9 cellular contexts compared by ENCODE assay signal in genomic region chr1:221794079-221794670, GRCh38. TPM values are rescaled to one million over a fixed set of nuclear protein-coding genes. Genes with fewer than 3 reads are reported as not detected.
A peak's percentile ranks its signal among the peaks of the same experiment; 100 is the strongest.
DNase-seq lines count a peak whose midpoint lies in the region; ATAC-seq and TF ChIP-seq lines count a peak whose summit lies in the region.
"Had no signal": no experiment of that assay in that cellular context is flagged by ENCODE, and none has a peak within 500 bp of the region (broad histone marks: within the 10 kb centered on the region; RNA-seq: fewer than 3 reads in every experiment).

No MANE protein-coding gene starts in this region.

- peak overlapping the region; percentile 54 for H3K4me3 ChIP-seq in OCI-LY3 (ENCODE audit: low read length)
- no peak overlapping the region for H3K4me3 ChIP-seq in H7 (ENCODE audit: insufficient read depth, low read depth, low read length)
- no peak overlapping the region for H3K4me3 ChIP-seq in upper lobe of right lung
- no peak overlapping the region for H3K4me3 ChIP-seq in left ventricle myocardium inferior

- peaks cover 38% of the 10 kb centered on the region for H3K4me1 ChIP-seq in OCI-LY3 (ENCODE audit: low read length)
- no peaks in the 10 kb centered on the region for H3K4me1 ChIP-seq in upper lobe of right lung
- H3K4me1 ChIP-seq in left ventricle myocardium inferior = no peaks in the 10 kb centered on the region

- peak overlapping the region; percentile 68 for H3K9ac ChIP-seq in OCI-LY3 (ENCODE audit: low read length)

- no peaks in the 10 kb centered on the region for H3K27me3 Mint-ChIP-seq in natural killer cell treated with Interleukin-12 subunit alpha and Interleukin-12 subunit beta and Interleukin-15 and Interleukin-18, amount 100 ng/mL, for 72 hours

- H3K79me2 ChIP-seq in OCI-LY3 (ENCODE audit: low read length) = no peaks in the 10 kb centered on the region

- peak overlapping the region; percentile 96 to 97 for H3K27ac Mint-ChIP-seq in natural killer cell treated with Interleukin-12 subunit alpha and Interleukin-12 subunit beta and Interleukin-15 and Interleukin-18, amount 100 ng/mL, for 72 hours

- peak; percentile 35 for DNase-seq in activated CD4-positive, alpha-beta T cell treated with anti-CD3 and anti-CD28 coated beads for 48 hours
- no peak for DNase-seq in activated CD4-positive, alpha-beta T cell treated with anti-CD3 and anti-CD28 coated beads for 1 hour
- peak; percentile 76 for DNase-seq in natural killer cell treated with Interleukin-12 subunit alpha and Interleukin-12 subunit beta and Interleukin-15 and Interleukin-18, amount 100 ng/mL, for 72 hours (ENCODE audit: low spot score)
- no peak for DNase-seq in H7
- DNase-seq in upper lobe of right lung = no peak
- DNase-seq in left ventricle myocardium inferior = no peak
- DNase-seq: AML-193 had no signal

- peaks cover 5% of the 10 kb centered on the region for H3K36me3 Mint-ChIP-seq in natural killer cell treated with Interleukin-12 subunit alpha and Interleukin-12 subunit beta and Interleukin-15 and Interleukin-18, amount 100 ng/mL, for 72 hours

- H2AFZ ChIP-seq in OCI-LY3 (ENCODE audit: low read depth, low read length) = no peak overlapping the region

- peaks cover under 1% of the 10 kb centered on the region; the same call in 1 of the 2 replicates for H3K9me3 ChIP-seq in OCI-LY3 (ENCODE audit: insufficient read depth, low read length)
- H3K9me3 ChIP-seq in upper lobe of right lung = no peaks in the 10 kb centered on the region
- no peaks in the 10 kb centered on the region for H3K9me3 ChIP-seq in left ventricle myocardium inferior (replicated peaks)

- peak; percentile 84 for ATAC-seq in HG02610 (IDR thresholded peaks at IDR 0.05; ENCODE audit: unreplicated experiment)
- peak; percentile 93 for ATAC-seq in natural killer cell treated with Interleukin-12 subunit alpha and Interleukin-12 subunit beta and Interleukin-15 and Interleukin-18, amount 100 ng/mL, for 72 hours
- ATAC-seq in upper lobe of right lung = no peak

- no peaks in the 10 kb centered on the region for H4K20me1 ChIP-seq in OCI-LY3 (ENCODE audit: insufficient read depth, low read length)

- H3K4me3 Mint-ChIP-seq in natural killer cell treated with Interleukin-12 subunit alpha and Interleukin-12 subunit beta and Interleukin-15 and Interleukin-18, amount 100 ng/mL, for 72 hours = peak overlapping the region; percentile 91

- peak overlapping the region; percentile 69 for H3K4me2 ChIP-seq in OCI-LY3 (ENCODE audit: low read length)

- H3K27ac ChIP-seq in OCI-LY3 (ENCODE audit: low read length) (peak overlapping the region; percentile 85), upper lobe of right lung (no peak overlapping the region), left ventricle myocardium inferior (replicated peaks) (no peak overlapping the region)

- H3K4me1 Mint-ChIP-seq in natural killer cell treated with Interleukin-12 subunit alpha and Interleukin-12 subunit beta and Interleukin-15 and Interleukin-18, amount 100 ng/mL, for 72 hours (ENCODE audit: low read depth in 2 of 2) = peaks cover 37 to 40% of the 10 kb centered on the region in 2 donors

- H3K27me3 ChIP-seq in OCI-LY3 (ENCODE audit: low read depth, low read length) (no peaks in the 10 kb centered on the region), H7 (ENCODE audit: control insufficient read depth, insufficient read depth, low read length) (no peaks in the 10 kb centered on the region), upper lobe of right lung (no peaks in the 10 kb centered on the region), left ventricle myocardium inferior (ENCODE audit: low read depth) (no peaks in the 10 kb centered on the region)

- H3K36me3 ChIP-seq in OCI-LY3 (replicated peaks; ENCODE audit: low read depth, low read length) = peaks cover 6% of the 10 kb centered on the region
- H3K36me3 ChIP-seq in H7 (replicated peaks; ENCODE audit: control insufficient read depth, insufficient read depth, low read length) = no peaks in the 10 kb centered on the region
- H3K36me3 ChIP-seq in upper lobe of right lung = no peaks in the 10 kb centered on the region
- no peaks in the 10 kb centered on the region for H3K36me3 ChIP-seq in left ventricle myocardium inferior

- no peaks in the 10 kb centered on the region for H3K9me3 Mint-ChIP-seq in natural killer cell treated with Interleukin-12 subunit alpha and Interleukin-12 subunit beta and Interleukin-15 and Interleukin-18, amount 100 ng/mL, for 72 hours

- intact Hi-C loops in upper lobe of right lung (cut with DNase I) = no loop called here
- intact Hi-C loops in left ventricle myocardium inferior (cut with micrococcal nuclease) = no loop called here

- TF ChIP-seq CTCF in OCI-LY3 (IDR thresholded peaks at IDR 0.05; ENCODE audit: low read depth, low read length) (no peak), upper lobe of right lung (IDR thresholded peaks at IDR 0.05) (no peak), left ventricle myocardium inferior (IDR thresholded peaks at IDR 0.05; ENCODE audit: borderline replicate concordance) (no peak)

RNA-seq across cellular contexts. Expression of gene DUSP10, which starts 52.3 kb away (rescaled TPM):
- total RNA-seq in natural killer cell treated with Interleukin-12 subunit alpha and Interleukin-12 subunit beta and Interleukin-15 and Interleukin-18, amount 100 ng/mL, for 72 hours = 10 to 100 TPM; 43.3 to 85.2 TPM
- 16.5 and 16.6 TPM in 2 replicates for total RNA-seq in H7 (2014; rRNA removed; shearing (Covaris generic))
- total RNA-seq in upper lobe of right lung (8.2 TPM), left ventricle myocardium inferior (4.6 TPM)

Comparison
In these comparisons a context has a peak if more than half of its experiments do, and no peak if none do; other contexts are left out.
1. DNase-seq: peak in activated CD4-positive, alpha-beta T cell treated with anti-CD3 and anti-CD28 coated beads for 48 hours (single experiment) and natural killer cell treated with Interleukin-12 subunit alpha and Interleukin-12 subunit beta and Interleukin-15 and Interleukin-18, amount 100 ng/mL, for 72 hours (single experiment); none in activated CD4-positive, alpha-beta T cell treated with anti-CD3 and anti-CD28 coated beads for 1 hour (single experiment), H7 (single experiment), upper lobe of right lung (single experiment) and left ventricle myocardium inferior (single experiment).